Comparison of ENCODE assay signal across 15 cellular contexts in genomic region chr5:142289708-142290573, GRCh38. TPM values are rescaled to one million over a fixed set of nuclear protein-coding genes. Genes with fewer than 3 reads are reported as not detected.
DNase-seq lines count a peak whose midpoint lies in the region; ATAC-seq and TF ChIP-seq lines count a peak whose summit lies in the region.
"Had no signal": no experiment of that assay in that cellular context is flagged by ENCODE, and none has a peak within 500 bp of the region (broad histone marks: within the 10 kb centered on the region; RNA-seq: fewer than 3 reads in every experiment).

No MANE protein-coding gene starts in this region.

- DNase-seq in Right ventricle myocardium superior (no peak), Right ventricle myocardium inferior (ENCODE audit: missing footprints) (no peak), SK-N-SH (peak; percentile 61), left ventricle myocardium inferior (no peak), trophoblast cell (no peak), GM10248 (ENCODE audit: extremely low spot score) (no peak), psoas muscle (no peak), ascending aorta (ENCODE audit: low spot score in 2 of 2) (no peak)
- DNase-seq: 8988T, Caco-2, KG1, MG63, NCI-H1694 treated with DMSO at 0.1 percent for 48 hours, NCI-H446 had no signal

- CTCF ChIA-PET in SK-N-SH (lab: Yijun Ruan, JAX), result interaction anchor here (1.0 to 1.5 kb wide), 6 partner anchors 16 to 260 kb away, joined by 3 to 4 read pairs (median 3); no protein-coding TSS in a partner anchor
- CTCF ChIA-PET in GM10248 (lab: Yijun Ruan, JAX), result interaction anchor here (0.8 kb wide), 1 partner anchor 34 kb away, joined by 3 read pairs; no protein-coding TSS in a partner anchor

- TF ChIP-seq EP300 in SK-N-SH (IDR thresholded peaks at IDR 0.05; ENCODE audit: borderline replicate concordance in 1 of 2, low read depth in 1 of 2, low read length in 1 of 2), result no peak

- 88% methylated on average over 10 of the region's 10 CpGs for WGBS in SK-N-SH (ENCODE audit: low lambda C conversion rate)
- no CpG with 5 or more reads among the region's 10 CpGs for WGBS in trophoblast cell (ENCODE audit: extremely low coverage, insufficient coverage, insufficient read length)
- WGBS in psoas muscle, 3 donors, result 76 to 84% (median 81%) methylated on average over 10 of the region's 10 CpGs

- H3K4me1 ChIP-seq in SK-N-SH (ENCODE audit: control insufficient read depth in 1 of 2, insufficient read depth in 2 of 2, low read depth in 1 of 2, low read length in 1 of 2) (peaks cover 17 to 36% of the 10 kb centered on the region in 2 experiments; a peak in 3 of 4 replicates), left ventricle myocardium inferior (peaks cover 40% of the 10 kb centered on the region), trophoblast cell (ENCODE audit: control insufficient read depth in 1 of 2, insufficient read depth in 2 of 2, low read length in 2 of 2) (peaks cover 15 to 18% of the 10 kb centered on the region in 2 experiments), psoas muscle (peaks cover 3% of the 10 kb centered on the region), ascending aorta (peaks cover 4 to 7% of the 10 kb centered on the region in 2 donors)
- H3K4me1 ChIP-seq: Caco-2 had no signal

- no peak overlapping the region for H3K18ac ChIP-seq in trophoblast cell (ENCODE audit: low read length)

- H3K14ac ChIP-seq in trophoblast cell (ENCODE audit: low read length), result no peak overlapping the region

- H3K9ac ChIP-seq in SK-N-SH (no peak overlapping the region), trophoblast cell (ENCODE audit: low read length) (no peak overlapping the region)

- no peaks in the 10 kb centered on the region for H3K27me3 ChIP-seq in SK-N-SH (ENCODE audit: insufficient read depth)
- no peaks in the 10 kb centered on the region for H3K27me3 ChIP-seq in left ventricle myocardium inferior (ENCODE audit: low read depth)
- no peaks in the 10 kb centered on the region for H3K27me3 ChIP-seq in trophoblast cell (ENCODE audit: insufficient read depth, low read length)
- H3K27me3 ChIP-seq in psoas muscle (ENCODE audit: insufficient read depth in 3 of 3, low read length in 2 of 3), result no peaks in the 10 kb centered on the region
- H3K27me3 ChIP-seq in ascending aorta, result no peaks in the 10 kb centered on the region
- H3K27me3 ChIP-seq: MG63 had no signal

- no peak overlapping the region for H2AK5ac ChIP-seq in trophoblast cell (ENCODE audit: low read length)

- no peaks in the 10 kb centered on the region for H3K9me2 ChIP-seq in SK-N-SH

- POLR2A ChIA-PET in SK-N-SH (lab: Yijun Ruan, JAX) (interaction anchor here (1.2 kb wide), 1 partner anchor 11 kb away, joined by 3 read pairs; no protein-coding TSS in a partner anchor), GM10248 (lab: Yijun Ruan, JAX) (no interaction called here)

- no peak overlapping the region for H4K12ac ChIP-seq in trophoblast cell (ENCODE audit: low read depth, low read length)

- H3K36me3 ChIP-seq in SK-N-SH (replicated peaks in 1 of 2; ENCODE audit: control insufficient read depth in 1 of 2, insufficient read depth in 2 of 2, low read length in 1 of 2), result peaks cover 0 to 24% of the 10 kb centered on the region in 2 experiments
- no peaks in the 10 kb centered on the region for H3K36me3 ChIP-seq in left ventricle myocardium inferior
- H3K36me3 ChIP-seq in trophoblast cell (ENCODE audit: control insufficient read depth in 1 of 2, insufficient read depth in 2 of 2, low read length in 2 of 2), result no peaks in the 10 kb centered on the region
- no peaks in the 10 kb centered on the region for H3K36me3 ChIP-seq in psoas muscle (ENCODE audit: insufficient read depth in 1 of 2, low read depth in 1 of 2)
- no peaks in the 10 kb centered on the region for H3K36me3 ChIP-seq in ascending aorta
- H3K36me3 ChIP-seq: MG63 had no signal

- no peak for TF ChIP-seq CTCF in SK-N-SH (IDR thresholded peaks at IDR 0.05)
- TF ChIP-seq CTCF in left ventricle myocardium inferior (IDR thresholded peaks at IDR 0.05; ENCODE audit: borderline replicate concordance), result no peak
- TF ChIP-seq CTCF in GM10248 (IDR thresholded peaks at IDR 0.05; ENCODE audit: control extremely low read depth, extremely low read depth, low read depth, missing control alignments), result no peak
- TF ChIP-seq CTCF in psoas muscle (IDR thresholded peaks at IDR 0.05), result no peak
- TF ChIP-seq CTCF in ascending aorta (IDR thresholded peaks at IDR 0.05), result no peak

- H3F3A ChIP-seq in SK-N-SH (replicated peaks; ENCODE audit: insufficient read depth), result peaks cover 4% of the 10 kb centered on the region

- no peak overlapping the region for H3K4ac ChIP-seq in trophoblast cell (ENCODE audit: low read depth, low read length)

- H4K20me1 ChIP-seq in SK-N-SH (ENCODE audit: insufficient read depth), result no peaks in the 10 kb centered on the region

- H2BK5ac ChIP-seq in trophoblast cell (ENCODE audit: low read depth, low read length, poor library complexity), result no peak overlapping the region

- no peak overlapping the region for H2BK12ac ChIP-seq in trophoblast cell (ENCODE audit: low read length)

- H3K4me3 ChIP-seq in SK-N-SH (ENCODE audit: low read depth in 2 of 2, low read length in 1 of 2), result no peak overlapping the region
- H3K4me3 ChIP-seq in left ventricle myocardium inferior, result no peak overlapping the region
- no peak overlapping the region for H3K4me3 ChIP-seq in trophoblast cell (ENCODE audit: low read depth, low read length)
- H3K4me3 ChIP-seq in psoas muscle, result no peak overlapping the region
- no peak overlapping the region for H3K4me3 ChIP-seq in ascending aorta
- H3K4me3 ChIP-seq: MG63 had no signal

- peaks cover 4% of the 10 kb centered on the region for H3K79me1 ChIP-seq in trophoblast cell (ENCODE audit: low read length)

- H3K4me2 ChIP-seq in SK-N-SH (no peak overlapping the region; the same call in 1 of the 2 replicates), trophoblast cell (ENCODE audit: low read length) (peak overlapping the region; percentile 19)

- H3K9me3 ChIP-seq in SK-N-SH, result no peaks in the 10 kb centered on the region
- H3K9me3 ChIP-seq in left ventricle myocardium inferior (replicated peaks), result no peaks in the 10 kb centered on the region
- no peaks in the 10 kb centered on the region for H3K9me3 ChIP-seq in trophoblast cell (ENCODE audit: insufficient read depth, low read depth, low read length)
- H3K9me3 ChIP-seq in psoas muscle, result no peaks in the 10 kb centered on the region
- H3K9me3 ChIP-seq in ascending aorta, result no peaks in the 10 kb centered on the region
- H3K9me3 ChIP-seq: Caco-2, MG63 had no signal

- no peak overlapping the region for H4K8ac ChIP-seq in trophoblast cell (ENCODE audit: low read depth, low read length)

- H4K91ac ChIP-seq in trophoblast cell (ENCODE audit: low read depth, low read length), result no peak overlapping the region

- no peak for TF ChIP-seq RAD21 in SK-N-SH (IDR thresholded peaks at IDR 0.05; ENCODE audit: low read length)

- H2AFZ ChIP-seq in SK-N-SH (ENCODE audit: low read depth) (no peak overlapping the region), trophoblast cell (ENCODE audit: insufficient read depth, low read length, poor library complexity) (no peak overlapping the region)

- H3K79me2 ChIP-seq in SK-N-SH (ENCODE audit: insufficient read depth) (peaks cover 18% of the 10 kb centered on the region; the same call in 1 of the 2 replicates), trophoblast cell (ENCODE audit: control insufficient read depth, insufficient read depth, low read length, poor library complexity) (no peaks in the 10 kb centered on the region)

- peak; percentile 34 for ATAC-seq in Right ventricle myocardium superior (ENCODE audit: poor library complexity)
- no peak for ATAC-seq in Right ventricle myocardium inferior
- ATAC-seq in psoas muscle, result no peak

- intact Hi-C loops in Right ventricle myocardium superior (cut with DNase I) (no loop called here), Right ventricle myocardium inferior (cut with DNase I) (loop anchor here (10.0 kb wide), 1 partner anchor 135 kb away; no protein-coding TSS in a partner anchor), left ventricle myocardium inferior (cut with micrococcal nuclease) (no loop called here), psoas muscle (cut with DNase I) (no loop called here), ascending aorta (cut with DNase I) (loop anchor here (5.0 kb wide), 1 partner anchor 32 kb away; no protein-coding TSS in a partner anchor)

- H3K23ac ChIP-seq in trophoblast cell (ENCODE audit: low read length), result no peak overlapping the region

- H3K27ac ChIP-seq in SK-N-SH (ENCODE audit: low read depth in 2 of 2, low read length in 1 of 2) (peak overlapping the region; percentile 27 to 83; a peak in 3 of 4 replicates), left ventricle myocardium inferior (replicated peaks) (peak overlapping the region; percentile 36), trophoblast cell (ENCODE audit: low read depth, low read length) (no peak overlapping the region), psoas muscle (no peak overlapping the region), ascending aorta (peak overlapping the region in 1 of 2 donors; percentile 13)
- H3K27ac ChIP-seq: C4-2B had no signal

- H2BK120ac ChIP-seq in trophoblast cell (ENCODE audit: insufficient read depth, low read length, poor library complexity), result no peak overlapping the region

TF ChIP-seq in SK-N-SH, 30 proteins besides CTCF, POLR2A, EP300 and RAD21 (continues in another document):
- TF ChIP-seq TCF12 (IDR thresholded peaks at IDR 0.05) (no peak), GABPA (IDR thresholded peaks at IDR 0.05; ENCODE audit: low read depth) (no peak), EZH2phosphoT487 (IDR thresholded peaks at IDR 0.05; ENCODE audit: borderline replicate concordance, low read depth) (no peak), SMC3 (IDR thresholded peaks at IDR 0.05; ENCODE audit: low read depth, low read length) (no peak), RFX5 (IDR thresholded peaks at IDR 0.05; ENCODE audit: low read length) (no peak), FOXM1 (IDR thresholded peaks at IDR 0.05; ENCODE audit: low read depth) (no peak)
- TF ChIP-seq, protein P1, sequence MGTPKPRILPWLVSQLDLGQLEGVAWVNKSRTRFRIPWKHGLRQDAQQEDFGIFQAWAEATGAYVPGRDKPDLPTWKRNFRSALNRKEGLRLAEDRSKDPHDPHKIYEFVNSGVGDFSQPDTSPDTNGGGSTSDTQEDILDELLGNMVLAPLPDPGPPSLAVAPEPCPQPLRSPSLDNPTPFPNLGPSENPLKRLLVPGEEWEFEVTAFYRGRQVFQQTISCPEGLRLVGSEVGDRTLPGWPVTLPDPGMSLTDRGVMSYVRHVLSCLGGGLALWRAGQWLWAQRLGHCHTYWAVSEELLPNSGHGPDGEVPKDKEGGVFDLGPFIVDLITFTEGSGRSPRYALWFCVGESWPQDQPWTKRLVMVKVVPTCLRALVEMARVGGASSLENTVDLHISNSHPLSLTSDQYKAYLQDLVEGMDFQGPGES (IDR thresholded peaks at IDR 0.05; ENCODE audit: low read depth, low read length), result no peak

RNA-seq across cellular contexts. Expression of gene SPRY4, which starts 34.9 kb away (rescaled TPM):
- 9.7 TPM for total RNA-seq in Right ventricle myocardium superior
- total RNA-seq in Right ventricle myocardium inferior, result 9.7 TPM
- polyA plus RNA-seq in SK-N-SH (2012; rRNA removed), result 12.2 and 18.0 TPM in 2 replicates
- polyA plus RNA-seq in SK-N-SH (2012; cell fraction: cytosol; rRNA removed), result 6.7 and 9.0 TPM in 2 replicates
- 49.5 and 71.0 TPM in 2 replicates for polyA plus RNA-seq in SK-N-SH (2012; cell fraction: nucleus; rRNA removed)
- 10.2 TPM for total RNA-seq in left ventricle myocardium inferior
- 39.3 and 41.0 TPM in 2 replicates for polyA plus RNA-seq in trophoblast cell (2013)
- total RNA-seq in psoas muscle, result 1 to 10 TPM; 5.3 to 6.3 (median 5.9) TPM
- polyA plus RNA-seq in psoas muscle, result 1 to 10 TPM; 1.0 to 8.0 (median 2.4) TPM
- 111 TPM for total RNA-seq in ascending aorta

Comparison
In these comparisons a context has a peak if more than half of its experiments do, and no peak if none do; other contexts are left out.
1. intact Hi-C loops: an anchor here in Right ventricle myocardium inferior (10.0 kb wide) and ascending aorta (5.0 kb wide); none called in Right ventricle myocardium superior, left ventricle myocardium inferior and psoas muscle.
2. H3K27ac ChIP-seq: peak in SK-N-SH (2 of 2) and left ventricle myocardium inferior (single experiment); none in trophoblast cell (single experiment) and psoas muscle (single experiment).